Comparison of ENCODE assay signal across 9 cellular contexts in the genomic region with DNA sequence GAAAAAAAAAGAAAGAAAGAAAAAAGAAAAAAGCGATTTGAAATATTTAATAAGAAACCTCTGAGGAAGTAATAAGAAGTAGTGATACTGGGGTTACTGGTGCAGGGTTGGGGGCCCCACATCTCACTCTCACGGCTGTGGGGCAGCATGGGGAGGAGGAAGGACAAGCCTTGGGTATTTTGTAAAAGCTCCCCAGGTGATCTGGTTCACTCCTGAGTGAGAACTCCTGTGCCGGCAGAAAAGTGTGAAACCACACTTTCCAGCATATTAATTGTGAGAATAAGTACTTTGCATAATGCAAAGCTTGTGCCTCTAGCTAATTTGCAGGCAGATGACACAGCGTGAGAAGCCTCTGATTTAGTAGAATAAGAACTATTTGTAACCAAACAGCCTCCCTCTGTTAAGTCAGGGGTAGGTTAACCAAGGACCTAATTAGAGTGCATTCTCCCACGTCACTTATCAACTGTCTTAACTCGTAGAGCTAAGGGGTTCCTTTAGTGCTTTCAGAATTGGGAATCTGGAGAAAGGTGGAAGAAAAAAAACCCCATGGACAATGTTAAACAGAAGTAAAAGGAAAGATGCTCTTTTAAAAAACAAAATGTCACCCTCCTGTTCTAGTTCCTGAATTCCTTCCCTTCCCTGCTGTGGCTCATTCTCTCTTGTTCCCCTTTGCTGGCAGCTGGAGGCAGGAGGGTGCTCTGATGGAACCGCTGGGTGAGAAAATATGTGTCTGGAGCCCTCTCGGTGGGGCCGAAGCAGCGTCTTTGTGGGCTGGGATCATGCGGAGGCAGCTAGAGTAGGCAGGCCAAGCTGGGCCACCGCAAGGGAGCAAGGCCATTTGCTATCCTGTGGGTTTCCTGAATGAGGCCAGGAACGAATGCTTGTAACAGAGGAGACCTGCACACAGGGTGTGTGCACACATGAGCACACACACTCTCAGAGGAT.
DNase-seq lines count a peak whose midpoint lies in the region; ATAC-seq and TF ChIP-seq lines count a peak whose summit lies in the region.
"Had no signal": no experiment of that assay in that cellular context is flagged by ENCODE, and none has a peak within 500 bp of the region (broad histone marks: within the 10 kb centered on the region; RNA-seq: fewer than 3 reads in every experiment).

No MANE protein-coding gene starts in this region.

- TF ChIP-seq CTCF in left ventricle myocardium inferior (IDR thresholded peaks at IDR 0.05; ENCODE audit: borderline replicate concordance) (no peak), right atrium auricular region (IDR thresholded peaks at IDR 0.05) (no peak)

- peaks cover 98% of the 10 kb centered on the region for H3K4me1 Mint-ChIP-seq in activated T-cell treated with anti-CD3 and anti-CD28 coated beads, Interleukin-2, amount 50 U/mL, for 4 hours (ENCODE audit: low read depth)

- H3K27me3 Mint-ChIP-seq in activated T-cell treated with anti-CD3 and anti-CD28 coated beads, Interleukin-2, amount 50 U/mL, for 4 hours (ENCODE audit: low read depth) = no peaks in the 10 kb centered on the region

- H3K27me3 ChIP-seq in left ventricle myocardium inferior (ENCODE audit: low read depth) (no peaks in the 10 kb centered on the region), right atrium auricular region (no peaks in the 10 kb centered on the region)
- H3K27me3 ChIP-seq: BLaER1 treated with 17β-estradiol and CSF1 and Interleukin-3, amounts not matched to agents 10 nM and 100 nM had no signal

- H3K36me3 Mint-ChIP-seq in activated T-cell treated with anti-CD3 and anti-CD28 coated beads, Interleukin-2, amount 50 U/mL, for 4 hours (ENCODE audit: insufficient read depth) = peaks cover 47% of the 10 kb centered on the region

- no peaks in the 10 kb centered on the region for H3K9me3 Mint-ChIP-seq in activated T-cell treated with anti-CD3 and anti-CD28 coated beads, Interleukin-2, amount 50 U/mL, for 4 hours

- H3K4me1 ChIP-seq in left ventricle myocardium inferior = peaks cover 89% of the 10 kb centered on the region
- peaks cover 0 to 82% of the 10 kb centered on the region in 2 donors for H3K4me1 ChIP-seq in right atrium auricular region
- peaks cover 11% of the 10 kb centered on the region for H3K4me1 ChIP-seq in mesodermal cell (ENCODE audit: control insufficient read depth, insufficient read depth, low read length, poor library complexity, severe bottlenecking)

- DNase-seq in left ventricle myocardium inferior (no peak), right atrium auricular region (ENCODE audit: low spot score) (no peak), retina (no peak), medulla oblongata (ENCODE audit: extremely low spot score) (no peak), SIG-M5 treated with dmso at 0.1 percent for 504 hours (lab: John Stamatoyannopoulos, UW; ENCODE audit: unreplicated experiment) (no peak)
- peak; percentile 44 for DNase-seq in activated T-cell treated with anti-CD3 and anti-CD28 coated beads, Interleukin-2, amount 50 U/mL, for 4 hours

- H3K27ac ChIP-seq in left ventricle myocardium inferior (replicated peaks) (peak overlapping the region; percentile 81), right atrium auricular region (peak overlapping the region in 1 of 2 donors; percentile 44), mesodermal cell (ENCODE audit: low read depth, low read length, severe bottlenecking) (peak overlapping the region; percentile 39)
- H3K27ac ChIP-seq: BLaER1 treated with 17β-estradiol and CSF1 and Interleukin-3, amounts not matched to agents 10 nM and 100 nM had no signal

- H3K4me3 Mint-ChIP-seq in activated T-cell treated with anti-CD3 and anti-CD28 coated beads, Interleukin-2, amount 50 U/mL, for 4 hours = peak overlapping the region; percentile 74

- H3K36me3 ChIP-seq in left ventricle myocardium inferior = no peaks in the 10 kb centered on the region
- H3K36me3 ChIP-seq in right atrium auricular region = no peaks in the 10 kb centered on the region
- H3K36me3 ChIP-seq in mesodermal cell (ENCODE audit: control insufficient read depth, insufficient read depth, low read length) = peaks cover 13% of the 10 kb centered on the region

- H3K4me3 ChIP-seq in left ventricle myocardium inferior = no peak overlapping the region
- H3K4me3 ChIP-seq in right atrium auricular region = no peak overlapping the region
- no peak overlapping the region for H3K4me3 ChIP-seq in mesodermal cell (ENCODE audit: extremely low read depth, insufficient read depth, low read length, poor library complexity, severe bottlenecking)
- H3K4me3 ChIP-seq: BLaER1 treated with 17β-estradiol and CSF1 and Interleukin-3, amounts not matched to agents 10 nM and 100 nM had no signal

- peak; percentile 90 for ATAC-seq in HG03457 (IDR thresholded peaks at IDR 0.05; ENCODE audit: unreplicated experiment)
- ATAC-seq in activated T-cell treated with anti-CD3 and anti-CD28 coated beads, Interleukin-2, amount 50 U/mL, for 4 hours = peak; percentile 64 to 66

- WGBS in mesodermal cell (ENCODE audit: insufficient coverage in 2 of 2), 2 experiments = 33 to 53% methylated on average over 4 to 8 of the region's 13 CpGs

- H3K9me3 ChIP-seq in left ventricle myocardium inferior (replicated peaks) (no peaks in the 10 kb centered on the region), right atrium auricular region (no peaks in the 10 kb centered on the region), mesodermal cell (ENCODE audit: control insufficient read depth, low read length) (no peaks in the 10 kb centered on the region)

- intact Hi-C loops in left ventricle myocardium inferior (cut with micrococcal nuclease) = no loop called here
